Comparison of ENCODE assay signal across 8 cellular contexts in genomic region chr7:47482013-47482761, GRCh38.
DNase-seq lines count a peak whose midpoint lies in the region; ATAC-seq and TF ChIP-seq lines count a peak whose summit lies in the region.

No MANE protein-coding gene starts in this region.

- intact Hi-C loops in Calu3 (cut with micrococcal nuclease; ENCODE audit: unreplicated experiment) = no loop called here
- intact Hi-C loops in prostate gland (cut with DNase I) = no loop called here
- intact Hi-C loops in esophagus squamous epithelium (cut with DNase I) = no loop called here

- H3K4ac ChIP-seq in mesenchymal stem cell (ENCODE audit: low read depth in 1 of 2, low read length in 2 of 2) = peak overlapping the region; percentile 84 to 85

- peak overlapping the region; percentile 45 for H2AK5ac ChIP-seq in mesenchymal stem cell (ENCODE audit: low read length, severe bottlenecking)

- H3K4me1 Mint-ChIP-seq in Calu3 (ENCODE audit: low read depth, unreplicated experiment) = peaks cover 63% of the 10 kb centered on the region
- peaks cover 46% of the 10 kb centered on the region for H3K4me1 Mint-ChIP-seq in endodermal cell

- DNase-seq in Calu3 (peak; percentile 69), astrocyte of the cerebellum (ENCODE audit: low read depth) (peak; percentile 59), mesenchymal stem cell (peak; percentile 99), prostate gland (ENCODE audit: low spot score) (no peak), endodermal cell (no peak), esophagus squamous epithelium (lab: John Stamatoyannopoulos, UW) (no peak)

- H3K36me3 Mint-ChIP-seq in Calu3 (ENCODE audit: insufficient read depth, unreplicated experiment) (peaks cover 19% of the 10 kb centered on the region), endodermal cell (ENCODE audit: low read depth) (peaks cover 4% of the 10 kb centered on the region)

- H3K4me1 ChIP-seq in HUES6 (ENCODE audit: control insufficient read depth, insufficient read depth, low read length) = peaks cover 56% of the 10 kb centered on the region
- peaks cover 51% of the 10 kb centered on the region for H3K4me1 ChIP-seq in mesenchymal stem cell (ENCODE audit: control insufficient read depth, insufficient read depth, low read depth, low read length)
- H3K4me1 ChIP-seq in prostate gland (replicated peaks) = no peaks in the 10 kb centered on the region
- H3K4me1 ChIP-seq in endodermal cell (ENCODE audit: control insufficient read depth, insufficient read depth, low read length) = peaks cover 5% of the 10 kb centered on the region
- peaks cover 0 to 38% (median 20%) of the 10 kb centered on the region in 3 donors for H3K4me1 ChIP-seq in esophagus squamous epithelium

- peak overlapping the region in 1 of 2 experiments; percentile 62 for H3K14ac ChIP-seq in mesenchymal stem cell (ENCODE audit: low read length in 2 of 2)

- H3K27me3 Mint-ChIP-seq in Calu3 (ENCODE audit: unreplicated experiment) (no peaks in the 10 kb centered on the region), endodermal cell (ENCODE audit: insufficient read depth) (peaks cover 21% of the 10 kb centered on the region)

- peak overlapping the region; percentile 31 for H3K27ac Mint-ChIP-seq in Calu3 (ENCODE audit: unreplicated experiment)
- H3K27ac Mint-ChIP-seq in endodermal cell = no peak overlapping the region

- H3K9me3 ChIP-seq in HUES6 (ENCODE audit: control insufficient read depth, insufficient read depth, low read depth, low read length) = peaks cover 12% of the 10 kb centered on the region
- no peaks in the 10 kb centered on the region for H3K9me3 ChIP-seq in mesenchymal stem cell (ENCODE audit: control insufficient read depth, low read length)
- H3K9me3 ChIP-seq in prostate gland = no peaks in the 10 kb centered on the region
- peaks cover 7% of the 10 kb centered on the region for H3K9me3 ChIP-seq in endodermal cell (ENCODE audit: control insufficient read depth, low read length)
- H3K9me3 ChIP-seq in esophagus squamous epithelium = no peaks in the 10 kb centered on the region

- in situ Hi-C loops in astrocyte of the cerebellum (cut with HindIII; ENCODE audit: low sequenced_read_pairs) = no loop called here

- H3K9ac ChIP-seq in HUES6 (ENCODE audit: low read length) (peak overlapping the region; percentile 42), mesenchymal stem cell (ENCODE audit: low read length) (no peak overlapping the region), endodermal cell (ENCODE audit: extremely low read depth, low read length, poor library complexity, severe bottlenecking) (no peak overlapping the region)

- TF ChIP-seq CTCF in Calu3 (IDR thresholded peaks at IDR 0.05; ENCODE audit: unreplicated experiment) = no peak
- TF ChIP-seq CTCF in astrocyte of the cerebellum (IDR thresholded peaks at IDR 0.05; ENCODE audit: low read depth, low read length, missing control alignments) = no peak
- TF ChIP-seq CTCF in prostate gland (IDR thresholded peaks at IDR 0.05) = no peak
- TF ChIP-seq CTCF in endodermal cell (conservative IDR thresholded peaks at IDR 0.05) = no peak
- TF ChIP-seq CTCF in esophagus squamous epithelium (IDR thresholded peaks at IDR 0.05) = no peak

- H2BK5ac ChIP-seq in mesenchymal stem cell (ENCODE audit: low read depth, low read length, poor library complexity, severe bottlenecking) = peak overlapping the region; percentile 48

- CTCF ChIA-PET in Calu3 (lab: Charles Lee) = interaction anchor here (0.6 to 1.4 kb wide), 10 partner anchors 11 to 337 kb away, joined by 3 to 5 read pairs (median 3); no protein-coding TSS in a partner anchor

- H2BK12ac ChIP-seq in mesenchymal stem cell (ENCODE audit: low read length in 2 of 2) = peak overlapping the region; percentile 78 to 94

- H2BK15ac ChIP-seq in mesenchymal stem cell (ENCODE audit: low read depth, poor library complexity, severe bottlenecking) = peak overlapping the region; percentile 17

- H3K4me2 ChIP-seq in mesenchymal stem cell (ENCODE audit: low read length, poor library complexity, severe bottlenecking) = peak overlapping the region; percentile 20

- TF ChIP-seq POLR2A in prostate gland (IDR thresholded peaks at IDR 0.05) (no peak), esophagus squamous epithelium (IDR thresholded peaks at IDR 0.05) (no peak)

- H3K36me3 ChIP-seq in HUES6 (ENCODE audit: control insufficient read depth, insufficient read depth, low read length) (no peaks in the 10 kb centered on the region), mesenchymal stem cell (ENCODE audit: control insufficient read depth in 1 of 2, insufficient read depth in 2 of 2, low read depth in 1 of 2, low read length in 2 of 2) (peaks cover 0 to 44% of the 10 kb centered on the region in 2 experiments), prostate gland (no peaks in the 10 kb centered on the region), endodermal cell (ENCODE audit: control insufficient read depth, insufficient read depth, low read length) (no peaks in the 10 kb centered on the region), esophagus squamous epithelium (no peaks in the 10 kb centered on the region)

- no peak for ATAC-seq in GM21423 (IDR thresholded peaks at IDR 0.05; ENCODE audit: unreplicated experiment)

- H3K27me3 ChIP-seq in HUES6 (ENCODE audit: control insufficient read depth, insufficient read depth, low read length) (peaks cover 25% of the 10 kb centered on the region), mesenchymal stem cell (ENCODE audit: control insufficient read depth in 1 of 2, insufficient read depth in 1 of 2, low read length in 2 of 2) (no peaks in the 10 kb centered on the region), prostate gland (replicated peaks; ENCODE audit: insufficient read depth) (no peaks in the 10 kb centered on the region), endodermal cell (ENCODE audit: control insufficient read depth, insufficient read depth, low read length, poor library complexity, severe bottlenecking) (no peaks in the 10 kb centered on the region), esophagus squamous epithelium (no peaks in the 10 kb centered on the region)

- no peak overlapping the region for H3K27ac ChIP-seq in HUES6 (ENCODE audit: low read depth, low read length)
- peak overlapping the region; percentile 57 for H3K27ac ChIP-seq in mesenchymal stem cell (ENCODE audit: low read length, poor library complexity, severe bottlenecking)
- no peak overlapping the region for H3K27ac ChIP-seq in prostate gland
- no peak overlapping the region for H3K27ac ChIP-seq in endodermal cell (ENCODE audit: low read depth, low read length)
- H3K27ac ChIP-seq in esophagus squamous epithelium = peak overlapping the region in 2 of 4 donors; percentile 25 to 43

- H4K91ac ChIP-seq in mesenchymal stem cell (ENCODE audit: low read length) = peak overlapping the region; percentile 94

- peaks cover 48% of the 10 kb centered on the region for H3K79me1 ChIP-seq in mesenchymal stem cell (replicated peaks; ENCODE audit: low read length, poor library complexity, severe bottlenecking)

- no TSS peak for BruUV-seq in Calu3 (replicated peaks; lab: Mats Ljungman, UMichigan)

- H3K18ac ChIP-seq in mesenchymal stem cell (ENCODE audit: low read depth in 1 of 2, low read length in 2 of 2) = peak overlapping the region; percentile 86 to 95

- no peaks in the 10 kb centered on the region for H3K9me3 Mint-ChIP-seq in Calu3 (ENCODE audit: low read depth, unreplicated experiment)
- peaks cover 3% of the 10 kb centered on the region for H3K9me3 Mint-ChIP-seq in endodermal cell

- WGBS in mesenchymal stem cell = under 1% methylated on average over 9 of the region's 15 CpGs
- WGBS in prostate gland = 73% methylated on average over 15 of the region's 15 CpGs
- WGBS in endodermal cell (ENCODE audit: insufficient coverage in 1 of 2, insufficient read length in 1 of 2), 2 experiments = 89 to 97% methylated on average over 6 to 15 of the region's 15 CpGs
- 40 to 47% methylated on average over 9 of the region's 15 CpGs for WGBS in esophagus squamous epithelium, 2 donors

- H2BK120ac ChIP-seq in mesenchymal stem cell (ENCODE audit: low read depth, low read length) = peak overlapping the region; percentile 99

- H3K4me3 Mint-ChIP-seq in Calu3 (ENCODE audit: low read depth, unreplicated experiment) (peak overlapping the region; percentile 7), endodermal cell (no peak overlapping the region)

- peak overlapping the region; percentile 88 for H4K8ac ChIP-seq in mesenchymal stem cell (ENCODE audit: low read length)

- H3K4me3 ChIP-seq in HUES6 (ENCODE audit: low read depth, low read length) = no peak overlapping the region
- H3K4me3 ChIP-seq in astrocyte of the cerebellum (ENCODE audit: low read depth, low read length) = no peak overlapping the region
- no peak overlapping the region for H3K4me3 ChIP-seq in mesenchymal stem cell (ENCODE audit: insufficient read depth in 1 of 2, low read depth in 1 of 2, low read length in 2 of 2)
- H3K4me3 ChIP-seq in prostate gland = no peak overlapping the region
- no peak overlapping the region for H3K4me3 ChIP-seq in endodermal cell (ENCODE audit: low read length)
- H3K4me3 ChIP-seq in esophagus squamous epithelium = no peak overlapping the region

- no peak overlapping the region for H2AFZ ChIP-seq in mesenchymal stem cell (ENCODE audit: low read depth, low read length)

- peak overlapping the region in 1 of 2 experiments; percentile 57 for H3K23ac ChIP-seq in mesenchymal stem cell (ENCODE audit: low read length in 2 of 2)

Comparison
In these comparisons a context has a peak if more than half of its experiments do, and no peak if none do; other contexts are left out.
1. DNase-seq: peak in Calu3 (single experiment), astrocyte of the cerebellum (single experiment) and mesenchymal stem cell (single experiment); none in prostate gland (single experiment), endodermal cell (single experiment) and esophagus squamous epithelium (single experiment).